In the genomic region with DNA sequence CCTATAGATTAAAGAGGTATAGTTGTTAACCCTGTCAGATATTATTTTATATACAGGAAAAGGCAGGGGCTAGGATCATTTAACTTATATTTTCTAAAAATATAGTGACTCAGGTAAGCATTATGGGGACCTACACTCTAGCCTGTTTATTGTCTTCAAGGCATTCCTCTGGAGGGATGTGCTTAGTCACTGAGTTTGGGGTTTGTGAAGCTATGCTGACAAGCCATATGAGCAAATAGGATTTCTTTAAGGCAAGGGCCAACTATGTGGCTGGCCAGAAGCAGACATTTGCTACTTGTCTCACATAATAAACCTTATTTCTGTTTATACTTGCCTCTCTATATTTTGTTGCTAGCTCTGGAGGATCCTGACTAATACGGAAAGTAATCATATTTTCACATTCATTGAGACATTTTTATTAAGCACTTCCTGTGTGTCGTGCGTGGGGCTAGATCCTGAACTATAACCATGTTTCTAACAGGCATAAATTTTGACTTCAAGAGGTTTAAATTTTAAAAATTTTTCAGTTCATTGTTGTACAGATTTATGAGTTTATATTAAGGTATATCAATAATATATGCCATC, we compare ENCODE assay signal across 14 cellular contexts.
"Had no signal": no experiment of that assay in that cellular context is flagged by ENCODE, and none has a peak within 500 bp of the region (broad histone marks: within the 10 kb centered on the region; RNA-seq: fewer than 3 reads in every experiment).

No MANE protein-coding gene starts in this region.

- ATAC-seq: lower lobe of right lung had no signal

- FAIRE-seq: small intestine had no signal

- H3K9me3 ChIP-seq: breast epithelium, lower lobe of right lung, neutrophil, right atrium auricular region, thyroid gland had no signal

- H3K27me3 ChIP-seq: breast epithelium, neutrophil, right atrium auricular region, thyroid gland had no signal

- H3K27ac ChIP-seq: breast epithelium, lower lobe of right lung, neutrophil, right atrium auricular region, thyroid gland had no signal

- H3K4me3 ChIP-seq: breast epithelium, lower lobe of right lung, right atrium auricular region, thyroid gland had no signal

- H3K4me1 ChIP-seq: breast epithelium, lower lobe of right lung, right atrium auricular region, thyroid gland had no signal

- DNase-seq: activated CD4-positive, alpha-beta memory T cell treated with anti-CD3 and anti-CD28 coated beads for 36 hours; activated CD4-positive, CD25-positive, alpha-beta regulatory T cell treated with anti-CD3 and anti-CD28 coated beads, Interleukin-2, amount 50 U/mL, for 72 hours; activated gamma-delta T cell; activated T-cell treated with anti-CD3 and anti-CD28 coated beads, Interleukin-2, amount 50 U/mL, for 48 hours; endodermal cell; erythroblast; hypothalamus; lower lobe of right lung; naive B cell; small intestine; thyroid gland had no signal

- H3K36me3 ChIP-seq: breast epithelium, lower lobe of right lung, neutrophil, right atrium auricular region, thyroid gland had no signal
